ENCODE assay signal across 10 cellular contexts in the genomic region with DNA sequence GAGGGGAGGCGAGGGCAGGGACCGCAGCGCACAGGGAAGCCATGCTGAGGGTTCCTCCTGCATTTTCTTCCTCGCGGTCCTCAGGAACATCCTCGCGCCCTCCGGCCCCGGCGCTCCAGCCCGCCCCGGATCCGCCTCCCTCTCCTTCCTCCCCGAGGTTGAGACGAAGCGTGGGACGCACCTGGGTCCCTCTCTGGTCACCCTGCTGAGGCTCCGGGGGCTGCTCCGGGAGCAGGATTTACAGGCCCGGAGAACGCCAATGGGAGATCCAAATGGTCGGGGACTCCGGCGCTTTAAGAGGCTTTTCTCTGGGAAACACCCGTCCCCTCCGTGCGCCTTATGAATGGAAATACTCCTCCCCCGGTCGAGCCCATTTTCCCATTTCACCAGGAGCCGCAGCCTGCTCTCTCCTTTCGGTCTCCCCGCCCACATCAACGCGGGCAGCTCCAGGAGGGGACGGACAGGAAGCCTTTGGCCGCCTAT. TPM values are rescaled to one million over a fixed set of nuclear protein-coding genes. Genes with fewer than 3 reads are reported as not detected.
A peak's percentile ranks its signal among the peaks of the same experiment; 100 is the strongest.
DNase-seq lines count a peak whose midpoint lies in the region; ATAC-seq, FAIRE-seq and TF ChIP-seq lines count a peak whose summit lies in the region.
"Had no signal": no experiment of that assay in that cellular context is flagged by ENCODE, and none has a peak within 500 bp of the region (broad histone marks: within the 10 kb centered on the region; RNA-seq: fewer than 3 reads in every experiment).

No MANE protein-coding gene starts in this region.

- TF ChIP-seq CTCF in A549 (IDR thresholded peaks at IDR 0.05), result no peak

- no peak for TF ChIP-seq EP300 in A549 (IDR thresholded peaks at IDR 0.05)

- H3K9me3 ChIP-seq in A549, result peaks cover 8% of the 10 kb centered on the region; the same call in 2 of the 3 replicates

- no peak for FAIRE-seq in A549 (lab: Jason Lieb, UNC)
- FAIRE-seq: H54 had no signal

- no peak for TF ChIP-seq RAD21 in A549 (conservative IDR thresholded peaks at IDR 0.05 in 1 of 2, IDR thresholded peaks at IDR 0.05 in 1 of 2)

- 33% methylated on average over 27 of the region's 36 CpGs for WGBS in A549 (ENCODE audit: missing lambda C conversion rate)

- TF ChIP-seq POLR2A in A549 (IDR thresholded peaks at IDR 0.05; ENCODE audit: low read length), result no peak

- no peak overlapping the region for H3K27ac ChIP-seq in A549
- H3K27ac ChIP-seq: BLaER1 treated with 17β-estradiol and CSF1 and Interleukin-3, amounts not matched to agents 10 nM and 100 nM had no signal

- ATAC-seq in A549 (no peak), GM21515 (IDR thresholded peaks at IDR 0.05; ENCODE audit: unreplicated experiment) (no peak), GM21526 (IDR thresholded peaks at IDR 0.05; ENCODE audit: low FRiP score, unreplicated experiment) (no peak)

- H3K4me1 ChIP-seq in A549, result no peaks in the 10 kb centered on the region

- POLR2A ChIA-PET in A549 (lab: Yijun Ruan, JAX), result no interaction called here

- CTCF ChIA-PET in A549 (lab: Yijun Ruan, JAX), result interaction anchor here (1.0 kb wide), 1 partner anchor 8 kb away, joined by 3 read pairs; no protein-coding TSS in a partner anchor

- DNase-seq in A549 (ENCODE audit: low read depth in 1 of 2, low spot score in 1 of 2) (no peak), NCI-H1694 (lab: John Stamatoyannopoulos, UW) (peak; percentile 85), amygdala (lab: John Stamatoyannopoulos, UW) (peak in 50 of 56 donors; percentile 9 to 79 (median 57)), islet precursor cell (peak; percentile 83), dermis blood vessel endothelial cell (no peak)
- DNase-seq in stimulated activated CD4-positive, alpha-beta T cell treated with anti-CD3 and anti-CD28 coated beads, Interleukin-12 subunit alpha, Interleukin-12 subunit beta, amount 100 ng/mL, for 4 hours, result no peak

- no peak overlapping the region for H3K4me3 ChIP-seq in A549
- H3K4me3 ChIP-seq: BLaER1 treated with 17β-estradiol and CSF1 and Interleukin-3, amounts not matched to agents 10 nM and 100 nM had no signal

- peak overlapping the region; percentile 44; the same call in 2 of the 3 replicates for H3K4me2 ChIP-seq in A549
- H3K4me2 ChIP-seq: BLaER1 treated with 17β-estradiol and CSF1 and Interleukin-3, amounts not matched to agents 10 nM and 100 nM had no signal

TF ChIP-seq in A549, 52 proteins besides CTCF, POLR2A, EP300 and RAD21:
- TF ChIP-seq TFCP2L1 (CRISPR knock-in tag; IDR thresholded peaks at IDR 0.05) (no peak), CBX2 (IDR thresholded peaks at IDR 0.05; ENCODE audit: borderline replicate concordance, low read depth) (no peak), CHD4 (IDR thresholded peaks at IDR 0.05; ENCODE audit: borderline replicate concordance) (no peak), FOSL2 (IDR thresholded peaks at IDR 0.05) (no peak), FOSL2 (CRISPR knock-in tag; IDR thresholded peaks at IDR 0.05) (no peak), JUN (IDR thresholded peaks at IDR 0.05) (no peak), ESRRA (IDR thresholded peaks at IDR 0.05; ENCODE audit: borderline replicate concordance, low read length) (no peak), ZC3H11A (IDR thresholded peaks at IDR 0.05) (no peak), RNF2 (IDR thresholded peaks at IDR 0.05; ENCODE audit: borderline replicate concordance, low read depth) (no peak), RARB (CRISPR knock-in tag; IDR thresholded peaks at IDR 0.05) (no peak), EHMT2 (IDR thresholded peaks at IDR 0.05; ENCODE audit: low read depth) (no peak), USF2 (IDR thresholded peaks at IDR 0.05) (no peak), ZFP36 (IDR thresholded peaks at IDR 0.05; ENCODE audit: borderline replicate concordance, partially characterized antibody) (no peak), E2F6 (IDR thresholded peaks at IDR 0.05; ENCODE audit: borderline replicate concordance, low read depth) (no peak)
TF ChIP-seq in A549: peak in this region for 0.

RNA-seq across cellular contexts. Expression of gene UNC79, which starts 0.4 kb away (rescaled TPM):
- polyA plus RNA-seq in A549 (2011; rRNA removed) (0.01 TPM in 2 replicates), A549 (2017; fragmentation: RNase III; extraction: RNeasy Plus Mini Kit Qiagen cat#74134 plus additional on column Dnase treatment) (0.01 TPM in 3 replicates)
- under 0.01 TPM in 2 replicates for polyA plus RNA-seq in A549 (2012; cell fraction: cytosol; rRNA removed)
- under 0.01 TPM in 1 of 2 replicates, not detected in the other for polyA plus RNA-seq in A549 (2012; cell fraction: nucleus; rRNA removed)
- polyA minus RNA-seq in A549 (2011; rRNA and poly(A)+ RNA removed), result 0.08 and 0.10 TPM in 2 replicates
- under 0.01 TPM in 1 of 2 replicates, not detected in the other for total RNA-seq in dermis blood vessel endothelial cell

Comparison
In these comparisons a context has a peak if more than half of its experiments do, and no peak if none do; other contexts are left out.
1. DNase-seq: peak in NCI-H1694 (single experiment), amygdala (50 of 56) and islet precursor cell (single experiment); none in A549 (0 of 2), stimulated activated CD4-positive, alpha-beta T cell treated with anti-CD3 and anti-CD28 coated beads, Interleukin-12 subunit alpha, Interleukin-12 subunit beta, amount 100 ng/mL, for 4 hours (single experiment) and dermis blood vessel endothelial cell (single experiment).